In the genomic region with DNA sequence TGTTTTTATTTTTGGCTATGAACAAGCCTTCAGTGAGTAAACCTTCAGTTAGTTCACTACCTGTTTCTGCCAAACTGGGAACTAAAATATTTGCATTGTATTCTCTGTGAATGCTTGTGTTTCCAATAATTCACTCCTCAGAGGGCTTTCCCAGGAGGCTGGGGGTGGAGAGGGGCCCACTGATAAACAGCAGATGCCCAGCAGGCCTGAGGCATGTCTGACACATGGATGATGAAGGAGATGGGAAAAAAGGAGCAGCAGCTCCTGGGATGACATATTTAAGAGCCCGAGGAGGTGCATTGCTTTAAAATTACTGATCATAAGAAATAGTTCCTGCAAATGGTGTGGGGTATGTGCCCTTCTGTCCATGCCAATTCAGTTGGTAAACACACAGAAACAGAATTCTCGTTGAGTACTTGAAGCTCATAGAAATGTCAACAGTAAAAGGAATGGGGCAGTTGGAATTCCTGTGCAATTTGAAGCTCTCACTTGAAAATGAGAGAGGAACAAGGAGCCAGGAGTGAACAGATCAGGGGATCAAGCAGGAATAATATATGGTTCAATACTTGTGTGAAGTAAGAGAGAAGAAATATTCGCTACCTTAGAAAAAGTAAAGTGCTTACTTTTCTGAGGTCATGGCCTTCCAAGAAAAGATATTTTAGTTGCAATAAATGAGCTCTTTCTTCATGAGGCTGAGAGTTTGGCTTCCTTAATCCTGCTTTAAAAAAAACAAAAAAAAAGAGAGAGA, we compare ENCODE assay signal across 15 cellular contexts. TPM values are rescaled to one million over a fixed set of nuclear protein-coding genes. Genes with fewer than 3 reads are reported as not detected.
"Had no signal": no experiment of that assay in that cellular context is flagged by ENCODE, and none has a peak within 500 bp of the region (broad histone marks: within the 10 kb centered on the region; RNA-seq: fewer than 3 reads in every experiment).

No MANE protein-coding gene starts in this region.

- H3K4me1 ChIP-seq: suprapubic skin had no signal

- ATAC-seq: body of pancreas had no signal

- H3K36me3 Mint-ChIP-seq: activated naive CD4-positive, alpha-beta T cell treated with anti-CD3 and anti-CD28 coated beads, Interleukin-2, amount 10 ng/mL, durations not matched to agents 7 days and 5 days had no signal

- DNase-seq: activated CD4-positive, alpha-beta T cell treated with anti-CD3 and anti-CD28 coated beads, Interleukin-2, amount 50 U/mL, for 1 hour; activated naive CD4-positive, alpha-beta T cell treated with anti-CD3 and anti-CD28 coated beads, Interleukin-2, amount 10 ng/mL, durations not matched to agents 7 days and 5 days; body of pancreas; effector memory CD4-positive, alpha-beta T cell; hippocampal formation; kidney glomerular epithelial cell; mammary epithelial cell; stimulated activated CD4-positive, alpha-beta T cell treated with anti-CD3 and anti-CD28 coated beads, Interleukin-12 subunit alpha, Interleukin-12 subunit beta, amount 100 ng/mL, for 4 hours; stimulated activated naive CD4-positive, alpha-beta T cell treated with Interleukin-2 at 50 U/mL for 16 hours had no signal

- H3K4me1 Mint-ChIP-seq: activated naive CD4-positive, alpha-beta T cell treated with anti-CD3 and anti-CD28 coated beads, Interleukin-2, amount 10 ng/mL, durations not matched to agents 7 days and 5 days; central memory CD8-positive, alpha-beta T cell had no signal

- H3K27ac ChIP-seq: epithelial cell of prostate, suprapubic skin had no signal

- H3K36me3 ChIP-seq: suprapubic skin had no signal

- H3K27me3 Mint-ChIP-seq: activated naive CD4-positive, alpha-beta T cell treated with anti-CD3 and anti-CD28 coated beads, Interleukin-2, amount 10 ng/mL, durations not matched to agents 7 days and 5 days; central memory CD8-positive, alpha-beta T cell had no signal

- H3K27me3 ChIP-seq: body of pancreas, suprapubic skin had no signal

- H3K9me3 Mint-ChIP-seq: activated naive CD4-positive, alpha-beta T cell treated with anti-CD3 and anti-CD28 coated beads, Interleukin-2, amount 10 ng/mL, durations not matched to agents 7 days and 5 days; activated T-helper 2 cell treated with anti-CD3 and anti-CD28 coated beads, Interferon-gamma antibody, Interleukin-2, Interleukin-4, amounts not matched to agents 10 μg/mL and 5 μg/mL and 100 μg/mL, durations not matched to agents 14 hours and 24 hours and 36 hours; central memory CD8-positive, alpha-beta T cell; T-helper 2 cell treated with Interferon-gamma antibody and Interleukin-4, amounts not matched to agents 5 μg/mL and 100 μg/mL, for 36 hours had no signal

- H3K4me3 Mint-ChIP-seq: activated naive CD4-positive, alpha-beta T cell treated with anti-CD3 and anti-CD28 coated beads, Interleukin-2, amount 10 ng/mL, durations not matched to agents 7 days and 5 days; central memory CD8-positive, alpha-beta T cell; T-helper 2 cell treated with Interferon-gamma antibody and Interleukin-4, amounts not matched to agents 5 μg/mL and 100 μg/mL, for 36 hours had no signal

- H3K4me3 ChIP-seq: body of pancreas, suprapubic skin had no signal

- H3K9me3 ChIP-seq: body of pancreas, suprapubic skin had no signal

- H3K27ac Mint-ChIP-seq: activated naive CD4-positive, alpha-beta T cell treated with anti-CD3 and anti-CD28 coated beads, Interleukin-2, amount 10 ng/mL, durations not matched to agents 7 days and 5 days; activated T-helper 2 cell treated with anti-CD3 and anti-CD28 coated beads, Interferon-gamma antibody, Interleukin-2, Interleukin-4, amounts not matched to agents 10 μg/mL and 5 μg/mL and 100 μg/mL, durations not matched to agents 14 hours and 24 hours and 36 hours; T-helper 2 cell treated with Interferon-gamma antibody and Interleukin-4, amounts not matched to agents 5 μg/mL and 100 μg/mL, for 36 hours had no signal

RNA-seq across cellular contexts. Expression of a gene that starts 22.1 kb away (rescaled TPM):
- total RNA-seq: activated T-helper 2 cell treated with anti-CD3 and anti-CD28 coated beads, Interferon-gamma antibody, Interleukin-2, Interleukin-4, amounts not matched to agents 10 μg/mL and 5 μg/mL and 100 μg/mL, durations not matched to agents 14 hours and 24 hours and 36 hours had no signal
- polyA plus RNA-seq: neural cell had no signal
